9 cellular contexts compared by ENCODE assay signal in the genomic region with DNA sequence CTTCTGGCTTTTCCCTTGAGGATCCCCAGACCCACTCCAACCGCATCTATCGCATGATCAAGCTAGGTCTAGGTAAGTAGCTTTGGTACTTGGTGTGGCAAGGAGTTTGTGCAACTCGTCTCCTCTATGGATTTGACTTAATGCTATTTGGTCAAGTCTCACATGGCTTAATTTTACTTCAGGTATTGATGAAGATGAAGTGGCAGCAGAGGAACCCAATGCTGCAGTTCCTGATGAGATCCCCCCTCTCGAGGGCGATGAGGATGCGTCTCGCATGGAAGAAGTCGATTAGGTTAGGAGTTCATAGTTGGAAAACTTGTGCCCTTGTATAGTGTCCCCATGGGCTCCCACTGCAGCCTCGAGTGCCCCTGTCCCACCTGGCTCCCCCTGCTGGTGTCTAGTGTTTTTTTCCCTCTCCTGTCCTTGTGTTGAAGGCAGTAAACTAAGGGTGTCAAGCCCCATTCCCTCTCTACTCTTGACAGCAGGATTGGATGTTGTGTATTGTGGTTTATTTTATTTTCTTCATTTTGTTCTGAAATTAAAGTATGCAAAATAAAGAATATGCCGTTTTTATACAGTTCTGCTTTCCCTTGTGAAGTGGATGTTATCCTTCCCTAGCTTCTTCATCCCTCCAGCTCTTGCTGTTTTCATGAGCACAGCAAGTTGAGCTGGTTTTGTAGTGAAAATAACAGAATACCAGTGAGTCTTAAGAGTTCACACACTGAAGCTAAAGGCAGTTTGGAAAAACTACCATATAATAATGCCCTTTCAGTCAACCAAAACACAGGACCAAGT. TPM values are rescaled to one million over a fixed set of nuclear protein-coding genes. Genes with fewer than 3 reads are reported as not detected.
DNase-seq lines count a peak whose midpoint lies in the region; ATAC-seq and TF ChIP-seq lines count a peak whose summit lies in the region.
"Had no signal": no experiment of that assay in that cellular context is flagged by ENCODE, and none has a peak within 500 bp of the region (broad histone marks: within the 10 kb centered on the region; RNA-seq: fewer than 3 reads in every experiment).

No MANE protein-coding gene starts in this region.

- H3K4me2 ChIP-seq in HCT116 (ENCODE audit: low read length): no peak overlapping the region

- H4K20me1 ChIP-seq in HCT116 (ENCODE audit: insufficient read depth): peaks cover 58% of the 10 kb centered on the region; the same call in 1 of the 2 replicates

- H3K9ac ChIP-seq in HCT116 (ENCODE audit: low read length): no peak overlapping the region

- peaks cover 52% of the 10 kb centered on the region for H3K36me3 Mint-ChIP-seq in neural crest cell (ENCODE audit: low read depth)

- H3K9me3 ChIP-seq in HCT116 (ENCODE audit: control insufficient read depth in 1 of 2, insufficient read depth in 1 of 2, low read depth in 1 of 2, low read length in 2 of 2): no peaks in the 10 kb centered on the region
- no peaks in the 10 kb centered on the region for H3K9me3 ChIP-seq in breast epithelium

- peaks cover 30% of the 10 kb centered on the region for H3K27me3 Mint-ChIP-seq in neural crest cell (ENCODE audit: low read depth)

- H3K9me3 Mint-ChIP-seq in neural crest cell: no peaks in the 10 kb centered on the region

- peak overlapping the region; percentile 93 for H3K4me3 Mint-ChIP-seq in neural crest cell

- peak; percentile 19 for DNase-seq in COR-L47 (lab: John Stamatoyannopoulos, UW)
- DNase-seq in HCT116 (ENCODE audit: low read depth, low spot score): no peak
- DNase-seq in SW480 (ENCODE audit: low spot score): peak; percentile 48
- DNase-seq in breast epithelium (ENCODE audit: low spot score in 2 of 2): no peak
- DNase-seq in neural crest cell (ENCODE audit: low read depth, low spot score): peak; percentile 57
- DNase-seq in Right ventricle myocardium superior: no peak

- no peak for TF ChIP-seq RAD21 in HCT116 (IDR thresholded peaks at IDR 0.05; ENCODE audit: low read depth)

- no peaks in the 10 kb centered on the region for H3K27me3 ChIP-seq in HCT116 (ENCODE audit: insufficient read depth, low read length)
- H3K27me3 ChIP-seq in breast epithelium: no peaks in the 10 kb centered on the region

- no peak overlapping the region for H2AFZ ChIP-seq in HCT116 (ENCODE audit: low read depth, low read length, poor library complexity, severe bottlenecking)

- BruUV-seq in HCT116 (replicated peaks; lab: Mats Ljungman, UMichigan): TSS peak; percentile 4

- no peak overlapping the region; the same call in 1 of the 2 replicates for H3K27ac ChIP-seq in HCT116 (ENCODE audit: low read depth, low read length)
- H3K27ac ChIP-seq in breast epithelium: no peak overlapping the region

- no peak overlapping the region for H3K27ac Mint-ChIP-seq in neural crest cell (ENCODE audit: unreplicated experiment)

- H3K4me3 ChIP-seq in HCT116 (replicated peaks in 1 of 2; ENCODE audit: low read depth in 1 of 2, low read length in 2 of 2): no peak overlapping the region
- H3K4me3 ChIP-seq in breast epithelium: no peak overlapping the region

- TF ChIP-seq CTCF in HCT116 (IDR thresholded peaks at IDR 0.05 in 2 of 3, conservative IDR thresholded peaks at IDR 0.05 in 1 of 3; ENCODE audit: borderline replicate concordance in 1 of 3, insufficient read depth in 1 of 3, low read depth in 2 of 3, low read length in 2 of 3) (peak in 2 of 3 experiments; percentile 57 to 60; a peak in 4 of 6 replicates), breast epithelium (IDR thresholded peaks at IDR 0.05) (peak in 2 of 3 donors; percentile 18 to 38), neural crest cell (conservative IDR thresholded peaks at IDR 0.05) (peak; percentile 65)

- no peaks in the 10 kb centered on the region for H3K9me2 ChIP-seq in HCT116 (ENCODE audit: insufficient read depth)

- H3K36me3 ChIP-seq in HCT116 (ENCODE audit: control insufficient read depth in 1 of 2, insufficient read depth in 2 of 2, low read length in 2 of 2) (peaks cover 50 to 57% of the 10 kb centered on the region in 2 experiments), breast epithelium (peaks cover 4% of the 10 kb centered on the region)

- peaks cover 59% of the 10 kb centered on the region for H3K79me2 ChIP-seq in HCT116 (ENCODE audit: insufficient read depth, low read length)

- intact Hi-C loops in HCT116 (cut with micrococcal nuclease): loop anchor here (5.0 kb wide), 1 partner anchor 156 kb away; no protein-coding TSS in a partner anchor
- intact Hi-C loops in breast epithelium (cut with DNase I; ENCODE audit: low total_unique reads): no loop called here
- intact Hi-C loops in Right ventricle myocardium superior (cut with DNase I): no loop called here

- peak; percentile 22 for ATAC-seq in HCT116
- no peak for ATAC-seq in GM18909 (IDR thresholded peaks at IDR 0.05; ENCODE audit: poor library complexity, unreplicated experiment)
- ATAC-seq in Right ventricle myocardium superior (ENCODE audit: poor library complexity): no peak
- no peak for ATAC-seq in GM21526 (IDR thresholded peaks at IDR 0.05; ENCODE audit: low FRiP score, unreplicated experiment)

- H3K4me1 ChIP-seq in HCT116 (ENCODE audit: control insufficient read depth in 1 of 2, insufficient read depth in 2 of 2, low read length in 2 of 2) (peaks cover 6 to 36% of the 10 kb centered on the region in 2 experiments), breast epithelium (peaks cover 6 to 18% of the 10 kb centered on the region in 2 donors)

- no peak for TF ChIP-seq POLR2A in HCT116 (IDR thresholded peaks at IDR 0.05; ENCODE audit: borderline replicate concordance, extremely low read depth, insufficient read depth, insufficient read length)
- no peak for TF ChIP-seq POLR2A in breast epithelium (IDR thresholded peaks at IDR 0.05)

- H3K4me1 Mint-ChIP-seq in neural crest cell: peaks cover 81% of the 10 kb centered on the region

- CTCF ChIA-PET in HCT116 (lab: Charles Lee): interaction anchor here (0.6 to 2.2 kb wide), 3 partner anchors 11 to 157 kb away, joined by 3 to 7 read pairs (median 6); no protein-coding TSS in a partner anchor

- RAD21 ChIA-PET in HCT116 (lab: Charles Lee; ENCODE audit: low non-redundant PET in 1 of 2, low total read pairs in 2 of 2, uncharacterized antibody in 2 of 2, unreplicated experiment in 2 of 2): no interaction called here

- POLR2A ChIA-PET in HCT116 (lab: Charles Lee): no interaction called here

TF ChIP-seq in HCT116, 20 proteins besides CTCF, POLR2A, EP300 and RAD21:
- peak; percentile 9; the same call in 1 of the 2 replicates for TF ChIP-seq POLR2AphosphoS5 (IDR thresholded peaks at IDR 0.05; ENCODE audit: low read depth, low read length)
- TF ChIP-seq, protein P1, sequence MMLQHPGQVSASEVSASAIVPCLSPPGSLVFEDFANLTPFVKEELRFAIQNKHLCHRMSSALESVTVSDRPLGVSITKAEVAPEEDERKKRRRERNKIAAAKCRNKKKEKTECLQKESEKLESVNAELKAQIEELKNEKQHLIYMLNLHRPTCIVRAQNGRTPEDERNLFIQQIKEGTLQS (IDR thresholded peaks at IDR 0.05): no peak

RNA-seq across cellular contexts. Expression of gene SLC35B2, which starts 3.8 kb away (rescaled TPM):
- 50.5 TPM for total RNA-seq in HCT116 (2021; ENCODE audit: unreplicated experiment)
- 35.2 and 47.5 TPM in 2 replicates for polyA plus RNA-seq in HCT116 (2012)
- 10 to 100 TPM; 32.8 to 50.5 (median 38.1) TPM for total RNA-seq in breast epithelium
- total RNA-seq in neural crest cell: 70.5 and 77.7 TPM in 2 replicates
- total RNA-seq in Right ventricle myocardium superior: 19.4 TPM

RNA-seq across cellular contexts. Expression of gene HSP90AB1, which starts 6.6 kb away (rescaled TPM):
- 2,554 TPM for total RNA-seq in HCT116 (2021; ENCODE audit: unreplicated experiment)
- 1,463 and 1,823 TPM in 2 replicates for polyA plus RNA-seq in HCT116 (2012)
- 100 to 1,000 TPM; 643 to 810 (median 662) TPM for total RNA-seq in breast epithelium
- total RNA-seq in neural crest cell: 1,508 and 1,541 TPM in 2 replicates
- 853 TPM for total RNA-seq in Right ventricle myocardium superior

RNA-seq across cellular contexts. Expression of gene NFKBIE, which starts 11.8 kb away (rescaled TPM):
- total RNA-seq in HCT116 (2021; ENCODE audit: unreplicated experiment) (7.6 TPM), breast epithelium (10 to 100 TPM in 2 of 3 donors, 1 to 10 TPM in 1; 4.0 to 25.9 (median 14.4) TPM), neural crest cell (16.1 and 20.2 TPM in 2 replicates), Right ventricle myocardium superior (3.7 TPM)
- polyA plus RNA-seq in HCT116 (2012): 6.2 and 8.2 TPM in 2 replicates

RNA-seq across cellular contexts. Expression of gene TMEM151B, which starts 16.7 kb away (rescaled TPM):
- total RNA-seq in HCT116 (2021; ENCODE audit: unreplicated experiment): not detected
- 0.34 and 0.35 TPM in 2 replicates for polyA plus RNA-seq in HCT116 (2012)
- total RNA-seq in breast epithelium: under 1 TPM in 1 of 3 donors, not detected in 2; 0.15 TPM
- 19.0 and 21.2 TPM in 2 replicates for total RNA-seq in neural crest cell
- total RNA-seq in Right ventricle myocardium superior: not detected
- total RNA-seq: T-helper 1 cell treated with Interleukin-12 subunit alpha and Interleukin-12 subunit beta and Interleukin-4 antibody, amounts not matched to agents 30 ng/mL and 1 ng/mL, for 36 hours had no signal

RNA-seq across cellular contexts. Expression of gene SLC29A1, which starts 30.1 kb away (rescaled TPM):
- total RNA-seq in HCT116 (2021; ENCODE audit: unreplicated experiment): 67.6 TPM
- polyA plus RNA-seq in HCT116 (2012): 60.2 and 73.6 TPM in 2 replicates
- total RNA-seq in breast epithelium: 100 to 1,000 TPM; 106 to 140 (median 110) TPM
- 54.8 and 55.0 TPM in 2 replicates for total RNA-seq in neural crest cell
- 181 TPM for total RNA-seq in Right ventricle myocardium superior

Comparison
In these comparisons a context has a peak if more than half of its experiments do, and no peak if none do; other contexts are left out.
1. DNase-seq: peak in COR-L47 (single experiment), SW480 (single experiment) and neural crest cell (single experiment); none in HCT116 (single experiment), breast epithelium (0 of 2) and Right ventricle myocardium superior (single experiment).
2. Peak in every context shown above with its lines, with median percentiles within 50 percentile points of each other: CTCF ChIP-seq.